Comparison of ENCODE assay signal across 20 cellular contexts in genomic region chr10:30374353-30374752, GRCh38. TPM values are rescaled to one million over a fixed set of nuclear protein-coding genes. Genes with fewer than 3 reads are reported as not detected.
DNase-seq lines count a peak whose midpoint lies in the region; ATAC-seq, FAIRE-seq and TF ChIP-seq lines count a peak whose summit lies in the region.
"Had no signal": no experiment of that assay in that cellular context is flagged by ENCODE, and none has a peak within 500 bp of the region (broad histone marks: within the 10 kb centered on the region; RNA-seq: fewer than 3 reads in every experiment).

No MANE protein-coding gene starts in this region.

- ATAC-seq in PC-3 (no peak), mucosa of descending colon (no peak)
- ATAC-seq: lower lobe of right lung had no signal

- no peak overlapping the region for H3K9ac ChIP-seq in PC-3 (ENCODE audit: low read length)
- H3K9ac ChIP-seq: BLaER1 treated with 17β-estradiol and CSF1 and Interleukin-3, amounts not matched to agents 10 nM and 100 nM had no signal

- peaks cover 2% of the 10 kb centered on the region for H3K9me3 Mint-ChIP-seq in glutamatergic neuron (ENCODE audit: unreplicated experiment)
- H3K9me3 Mint-ChIP-seq: nephron had no signal

- no peaks in the 10 kb centered on the region for H3K9me3 ChIP-seq in PC-3 (ENCODE audit: low read length)
- no peaks in the 10 kb centered on the region for H3K9me3 ChIP-seq in hepatocyte (ENCODE audit: low read depth)
- no peaks in the 10 kb centered on the region for H3K9me3 ChIP-seq in mucosa of descending colon
- H3K9me3 ChIP-seq: BLaER1 treated with 17β-estradiol and CSF1 and Interleukin-3, amounts not matched to agents 10 nM and 100 nM; lower lobe of right lung; tibial nerve had no signal

- intact Hi-C loops in PC-3 (cut with micrococcal nuclease) (no loop called here), mucosa of descending colon (cut with DNase I, micrococcal nuclease) (no loop called here)

- H3K27me3 Mint-ChIP-seq in glutamatergic neuron (ENCODE audit: unreplicated experiment) = peaks cover 5% of the 10 kb centered on the region

- H3K79me2 ChIP-seq in PC-3 (ENCODE audit: low read length) (no peaks in the 10 kb centered on the region), hepatocyte (no peaks in the 10 kb centered on the region)

- H3K9me2 ChIP-seq in PC-3 (replicated peaks; ENCODE audit: low read length) (no peaks in the 10 kb centered on the region), hepatocyte (replicated peaks; ENCODE audit: insufficient read depth) (no peaks in the 10 kb centered on the region)

- CTCF ChIA-PET in PC-3 (lab: Charles Lee) = no interaction called here

- no peak overlapping the region for H2AFZ ChIP-seq in PC-3 (ENCODE audit: low read length)
- no peak overlapping the region for H2AFZ ChIP-seq in hepatocyte

- H3K27ac ChIP-seq in PC-3 (ENCODE audit: low read length) (no peak overlapping the region), hepatocyte (no peak overlapping the region)
- H3K27ac ChIP-seq: BLaER1 treated with 17β-estradiol and CSF1 and Interleukin-3, amounts not matched to agents 10 nM and 100 nM; coronary artery; lower lobe of right lung; RWPE1; tibial nerve had no signal

- H3K4me1 Mint-ChIP-seq in glutamatergic neuron (ENCODE audit: low read depth, unreplicated experiment) = no peaks in the 10 kb centered on the region

- no peak for TF ChIP-seq CTCF in PC-3 (conservative IDR thresholded peaks at IDR 0.05; ENCODE audit: low read depth, low read length)
- TF ChIP-seq CTCF in hepatocyte (IDR thresholded peaks at IDR 0.05; ENCODE audit: poor library complexity) = no peak
- no peak for TF ChIP-seq CTCF in glutamatergic neuron (IDR thresholded peaks at IDR 0.05; ENCODE audit: partially characterized antibody, unreplicated experiment)
- no peak for TF ChIP-seq CTCF in mucosa of descending colon (IDR thresholded peaks at IDR 0.05)

- H4K20me1 ChIP-seq in PC-3 (ENCODE audit: low read length) = no peaks in the 10 kb centered on the region
- H4K20me1 ChIP-seq in hepatocyte (ENCODE audit: insufficient read depth, poor library complexity, severe bottlenecking) = no peaks in the 10 kb centered on the region
- H4K20me1 ChIP-seq: BLaER1 treated with 17β-estradiol and CSF1 and Interleukin-3, amounts not matched to agents 10 nM and 100 nM had no signal

- BruUV-seq in PC-3 (replicated peaks; lab: Mats Ljungman, UMichigan) = no TSS peak

- FAIRE-seq in HTR-8/SVneo (lab: Jason Lieb, UNC) = peak; percentile 28
- FAIRE-seq: astrocyte had no signal

- no peaks in the 10 kb centered on the region for H3K36me3 Mint-ChIP-seq in glutamatergic neuron (ENCODE audit: unreplicated experiment)

- H3K36me3 ChIP-seq in PC-3 (ENCODE audit: low read depth, low read length) = no peaks in the 10 kb centered on the region
- H3K36me3 ChIP-seq in hepatocyte (replicated peaks; ENCODE audit: insufficient read depth, low read depth) = no peaks in the 10 kb centered on the region
- no peaks in the 10 kb centered on the region for H3K36me3 ChIP-seq in mucosa of descending colon (ENCODE audit: low read depth)
- H3K36me3 ChIP-seq: BLaER1 treated with 17β-estradiol and CSF1 and Interleukin-3, amounts not matched to agents 10 nM and 100 nM; lower lobe of right lung; tibial nerve had no signal

- H3K27me3 ChIP-seq in PC-3 (ENCODE audit: low read length) (no peaks in the 10 kb centered on the region), hepatocyte (no peaks in the 10 kb centered on the region)
- H3K27me3 ChIP-seq: BLaER1 treated with 17β-estradiol and CSF1 and Interleukin-3, amounts not matched to agents 10 nM and 100 nM; tibial nerve had no signal

- H3K4me1 ChIP-seq in PC-3 (ENCODE audit: insufficient read depth, low read length) = peaks cover 15% of the 10 kb centered on the region
- no peaks in the 10 kb centered on the region for H3K4me1 ChIP-seq in hepatocyte (ENCODE audit: insufficient read depth)
- H3K4me1 ChIP-seq in mucosa of descending colon (ENCODE audit: low read depth) = no peaks in the 10 kb centered on the region
- H3K4me1 ChIP-seq: tibial nerve had no signal

- no peak overlapping the region for H3K27ac Mint-ChIP-seq in glutamatergic neuron (ENCODE audit: unreplicated experiment)
- H3K27ac Mint-ChIP-seq: nephron had no signal

- peak; percentile 17 for DNase-seq in Daoy (ENCODE audit: low read depth)
- no peak for DNase-seq in HTR-8/SVneo (ENCODE audit: insufficient read length, low spot score)
- DNase-seq in PC-3 = peak; percentile 4
- DNase-seq in hepatocyte (ENCODE audit: low spot score) = peak; percentile 24
- DNase-seq in glutamatergic neuron = no peak
- DNase-seq in DMS79 treated with DMSO at 0.1 percent for 48 hours (lab: John Stamatoyannopoulos, UW) = no peak
- DNase-seq in mucosa of descending colon = no peak
- DNase-seq in activated CD4-positive, alpha-beta T cell treated with anti-CD3 and anti-CD28 coated beads for 4 hours = no peak
- DNase-seq: activated CD8-positive, alpha-beta T cell treated with anti-CD3 and anti-CD28 coated beads, Interleukin-2, amount 10 ng/mL, durations not matched to agents 7 days and 5 days; activated gamma-delta T cell; hypothalamus; lower lobe of right lung; NCI-H146; NCI-H526 had no signal

- H3K4me3 Mint-ChIP-seq in glutamatergic neuron (ENCODE audit: unreplicated experiment) = no peak overlapping the region
- H3K4me3 Mint-ChIP-seq: activated CD8-positive, alpha-beta T cell treated with anti-CD3 and anti-CD28 coated beads, Interleukin-2, amount 10 ng/mL, durations not matched to agents 7 days and 5 days; nephron had no signal

- no peaks in the 10 kb centered on the region for H3F3A ChIP-seq in PC-3 (ENCODE audit: low read length, unreplicated experiment)

- POLR2A ChIA-PET in PC-3 (lab: Charles Lee; ENCODE audit: unreplicated experiment) = no interaction called here

- 59% methylated on average over 6 of the region's 6 CpGs for WGBS in hepatocyte (ENCODE audit: low lambda C conversion rate, missing lambda C conversion rate)

- H3K4me3 ChIP-seq in PC-3 (ENCODE audit: low read length) (no peak overlapping the region), hepatocyte (no peak overlapping the region), mucosa of descending colon (no peak overlapping the region)
- H3K4me3 ChIP-seq: BLaER1 treated with 17β-estradiol and CSF1 and Interleukin-3, amounts not matched to agents 10 nM and 100 nM; coronary artery; lower lobe of right lung; tibial nerve had no signal

- H3K4me2 ChIP-seq in PC-3 (ENCODE audit: low read length) = no peak overlapping the region
- no peak overlapping the region for H3K4me2 ChIP-seq in hepatocyte
- H3K4me2 ChIP-seq: BLaER1 treated with 17β-estradiol and CSF1 and Interleukin-3, amounts not matched to agents 10 nM and 100 nM had no signal

RNA-seq across cellular contexts. Expression of gene MTPAP, which starts 25.3 kb away (rescaled TPM):
- total RNA-seq in Daoy (2014; rRNA removed; shearing (Covaris generic)) = 6.5 and 12.7 TPM in 2 replicates
- total RNA-seq in PC-3 (2014; rRNA removed) = 7.5 and 15.7 TPM in 2 replicates
- 17.8 and 21.0 TPM in 2 replicates for total RNA-seq in hepatocyte
- 11.7 and 13.2 TPM in 2 replicates for polyA plus RNA-seq in hepatocyte
- 26.8 TPM for total RNA-seq in glutamatergic neuron (ENCODE audit: unreplicated experiment)
- total RNA-seq in mucosa of descending colon = 10 to 100 TPM; 24.8 to 33.4 (median 26.4) TPM

RNA-seq across cellular contexts. Expression of gene MAP3K8, which starts 59.6 kb away (rescaled TPM):
- total RNA-seq in Daoy (2014; rRNA removed; shearing (Covaris generic)) = 2.9 and 3.6 TPM in 2 replicates
- total RNA-seq in PC-3 (2014; rRNA removed) (4.9 and 6.5 TPM in 2 replicates), hepatocyte (15.5 and 23.0 TPM in 2 replicates), glutamatergic neuron (ENCODE audit: unreplicated experiment) (1.7 TPM), mucosa of descending colon (10 to 100 TPM; 12.3 to 20.3 (median 18.1) TPM)
- polyA plus RNA-seq in hepatocyte = 37.9 and 40.0 TPM in 2 replicates

Comparison
In these comparisons a context has a peak if more than half of its experiments do, and no peak if none do; other contexts are left out.
1. DNase-seq: peak in Daoy (single experiment), PC-3 (single experiment) and hepatocyte (single experiment); none in HTR-8/SVneo (single experiment), glutamatergic neuron (single experiment), DMS79 treated with DMSO at 0.1 percent for 48 hours (single experiment), mucosa of descending colon (0 of 3) and activated CD4-positive, alpha-beta T cell treated with anti-CD3 and anti-CD28 coated beads for 4 hours (0 of 2).